In the genomic region with DNA sequence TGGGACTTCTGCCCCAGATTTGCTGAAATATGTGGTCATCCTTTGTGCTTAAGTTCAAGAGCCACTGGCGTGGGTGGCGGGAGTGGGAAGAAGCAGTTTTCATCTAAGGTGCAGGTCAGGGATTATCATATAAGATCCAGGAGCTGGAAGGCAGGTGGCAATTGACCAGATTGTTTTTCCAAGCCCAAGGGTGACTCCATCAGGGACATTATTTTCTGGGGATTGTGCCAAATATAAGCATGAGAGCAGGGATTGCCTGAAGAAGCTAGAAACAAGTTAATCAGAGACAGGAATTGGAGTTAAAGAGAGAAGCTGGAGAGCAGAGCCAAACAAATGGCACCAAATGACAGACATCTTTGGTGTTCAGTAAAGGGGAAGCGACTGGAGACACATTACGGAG, we compare ENCODE assay signal across 17 cellular contexts. TPM values are rescaled to one million over a fixed set of nuclear protein-coding genes. Genes with fewer than 3 reads are reported as not detected.
DNase-seq lines count a peak whose midpoint lies in the region; ATAC-seq and TF ChIP-seq lines count a peak whose summit lies in the region.
"Had no signal": no experiment of that assay in that cellular context is flagged by ENCODE, and none has a peak within 500 bp of the region (broad histone marks: within the 10 kb centered on the region; RNA-seq: fewer than 3 reads in every experiment).

No MANE protein-coding gene starts in this region.

- WGBS in hepatocyte (ENCODE audit: low lambda C conversion rate, missing lambda C conversion rate) = 91% methylated on average over 4 of the region's 4 CpGs

- H2AFZ ChIP-seq in hepatocyte = no peak overlapping the region

- no peaks in the 10 kb centered on the region for H3K36me3 ChIP-seq in hepatocyte (replicated peaks; ENCODE audit: insufficient read depth, low read depth)

- H3K4me1 ChIP-seq in hepatocyte (ENCODE audit: insufficient read depth) = no peaks in the 10 kb centered on the region

- H3K27ac ChIP-seq in hepatocyte = no peak overlapping the region

- no peaks in the 10 kb centered on the region for H3K9me3 ChIP-seq in hepatocyte (ENCODE audit: low read depth)

- no peak for ATAC-seq in HG03457 (IDR thresholded peaks at IDR 0.05; ENCODE audit: unreplicated experiment)
- ATAC-seq: PC-3 had no signal

- no peaks in the 10 kb centered on the region for H3K36me3 Mint-ChIP-seq in activated naive CD4-positive, alpha-beta T cell treated with anti-CD3 and anti-CD28 coated beads for 36 hours (ENCODE audit: low read depth)

- H3K79me2 ChIP-seq in hepatocyte = no peaks in the 10 kb centered on the region

- H4K20me1 ChIP-seq in hepatocyte (ENCODE audit: insufficient read depth, poor library complexity, severe bottlenecking) = no peaks in the 10 kb centered on the region

- H3K4me3 Mint-ChIP-seq in activated naive CD4-positive, alpha-beta T cell treated with anti-CD3 and anti-CD28 coated beads for 36 hours = no peak overlapping the region
- H3K4me3 Mint-ChIP-seq: CD4-positive, CD25-positive, alpha-beta regulatory T cell had no signal

- no peak overlapping the region for H3K4me2 ChIP-seq in hepatocyte

- no peaks in the 10 kb centered on the region for H3K27me3 ChIP-seq in hepatocyte

- in situ Hi-C loops in G401 (cut with HindIII; ENCODE audit: low sequenced_read_pairs) = no loop called here

- DNase-seq in G401 (ENCODE audit: low spot score) (peak; percentile 60), NCI-H1105 treated with DMSO at 0.1 percent for 48 hours (lab: John Stamatoyannopoulos, UW) (peak; percentile 62), cerebellar cortex (ENCODE audit: low spot score) (peak; percentile 50), renal cortical epithelial cell (ENCODE audit: low read depth) (peak; percentile 27), hepatocyte (ENCODE audit: low spot score) (no peak)
- DNase-seq in activated naive CD4-positive, alpha-beta T cell treated with anti-CD3 and anti-CD28 coated beads for 36 hours = no peak
- no peak for DNase-seq in activated CD4-positive, alpha-beta T cell treated with anti-CD3 and anti-CD28 coated beads, Interleukin-2, amount 50 U/mL, for 1 hour
- DNase-seq: CD4-positive, CD25-positive, alpha-beta regulatory T cell; DMS79 treated with DMSO at 0.1 percent for 48 hours; MM.1S; NCI-H1048; NCI-H2029 treated with DMSO at 0.1 percent for 48 hours; NCI-H524 treated with DMSO at 0.1 percent for 48 hours; NCI-H82; PC-3; Right ventricle myocardium superior had no signal

- H3K27me3 Mint-ChIP-seq in activated naive CD4-positive, alpha-beta T cell treated with anti-CD3 and anti-CD28 coated beads for 36 hours (ENCODE audit: low read depth) = no peaks in the 10 kb centered on the region
- H3K27me3 Mint-ChIP-seq: CD4-positive, CD25-positive, alpha-beta regulatory T cell had no signal

- H3K9me3 Mint-ChIP-seq in activated naive CD4-positive, alpha-beta T cell treated with anti-CD3 and anti-CD28 coated beads for 36 hours = no peaks in the 10 kb centered on the region
- H3K9me3 Mint-ChIP-seq: CD4-positive, CD25-positive, alpha-beta regulatory T cell had no signal

- intact Hi-C loops in activated naive CD4-positive, alpha-beta T cell treated with anti-CD3 and anti-CD28 coated beads for 36 hours (cut with micrococcal nuclease) = no loop called here

- TF ChIP-seq CTCF in hepatocyte (IDR thresholded peaks at IDR 0.05; ENCODE audit: poor library complexity) = no peak

- H3K9me2 ChIP-seq in hepatocyte (replicated peaks; ENCODE audit: insufficient read depth) = no peaks in the 10 kb centered on the region

- no peaks in the 10 kb centered on the region for H3K4me1 Mint-ChIP-seq in activated naive CD4-positive, alpha-beta T cell treated with anti-CD3 and anti-CD28 coated beads for 36 hours (ENCODE audit: low read depth)

- H3K27ac Mint-ChIP-seq in activated naive CD4-positive, alpha-beta T cell treated with anti-CD3 and anti-CD28 coated beads for 36 hours = no peak overlapping the region
- H3K27ac Mint-ChIP-seq: CD4-positive, CD25-positive, alpha-beta regulatory T cell had no signal

- no peak overlapping the region for H3K4me3 ChIP-seq in hepatocyte

- CTCF ChIA-PET in activated naive CD4-positive, alpha-beta T cell treated with anti-CD3 and anti-CD28 coated beads for 36 hours (lab: Charles Lee) = no interaction called here

RNA-seq across cellular contexts. Expression of gene SEL1L3, which starts 19.4 kb away (rescaled TPM):
- total RNA-seq in G401 (2014; rRNA removed; shearing (Covaris generic)) = 133 and 134 TPM in 2 replicates
- total RNA-seq in renal cortical epithelial cell = 57.7 and 140 TPM in 2 replicates
- 40.7 and 56.2 TPM in 2 replicates for total RNA-seq in hepatocyte
- 9.0 and 13.7 TPM in 2 replicates for polyA plus RNA-seq in hepatocyte
- total RNA-seq in activated naive CD4-positive, alpha-beta T cell treated with anti-CD3 and anti-CD28 coated beads for 36 hours = 10 to 100 TPM; 32.3 to 38.2 TPM

RNA-seq across cellular contexts. Expression of gene SMIM20, which starts 31.8 kb away (rescaled TPM):
- 99.6 and 111 TPM in 2 replicates for total RNA-seq in G401 (2014; rRNA removed; shearing (Covaris generic))
- total RNA-seq in renal cortical epithelial cell (28.3 and 39.2 TPM in 2 replicates), hepatocyte (54.5 and 60.0 TPM in 2 replicates)
- 40.8 and 55.8 TPM in 2 replicates for polyA plus RNA-seq in hepatocyte
- total RNA-seq in activated naive CD4-positive, alpha-beta T cell treated with anti-CD3 and anti-CD28 coated beads for 36 hours = 10 to 100 TPM; 28.1 to 33.2 TPM

Comparison
In these comparisons a context has a peak if more than half of its experiments do, and no peak if none do; other contexts are left out.
1. DNase-seq: peak in G401 (single experiment), NCI-H1105 treated with DMSO at 0.1 percent for 48 hours (single experiment), cerebellar cortex (single experiment) and renal cortical epithelial cell (single experiment); none in hepatocyte (single experiment), activated naive CD4-positive, alpha-beta T cell treated with anti-CD3 and anti-CD28 coated beads for 36 hours (single experiment) and activated CD4-positive, alpha-beta T cell treated with anti-CD3 and anti-CD28 coated beads, Interleukin-2, amount 50 U/mL, for 1 hour (single experiment).